In genomic region chr3:182935803-182936202, GRCh38 we compare ENCODE assay signal across 1 cellular context.
TF ChIP-seq lines count a peak whose summit lies in the region.

No MANE protein-coding gene starts in this region.

TF ChIP-seq in K562, 482 proteins besides CTCF, POLR2A, EP300 and RAD21 (continued from another document):
- no peak for TF ChIP-seq MGA (IDR thresholded peaks at IDR 0.05)
TF ChIP-seq in K562: peak in this region for 20.
